Comparison of ENCODE assay signal across 17 cellular contexts in the genomic region with DNA sequence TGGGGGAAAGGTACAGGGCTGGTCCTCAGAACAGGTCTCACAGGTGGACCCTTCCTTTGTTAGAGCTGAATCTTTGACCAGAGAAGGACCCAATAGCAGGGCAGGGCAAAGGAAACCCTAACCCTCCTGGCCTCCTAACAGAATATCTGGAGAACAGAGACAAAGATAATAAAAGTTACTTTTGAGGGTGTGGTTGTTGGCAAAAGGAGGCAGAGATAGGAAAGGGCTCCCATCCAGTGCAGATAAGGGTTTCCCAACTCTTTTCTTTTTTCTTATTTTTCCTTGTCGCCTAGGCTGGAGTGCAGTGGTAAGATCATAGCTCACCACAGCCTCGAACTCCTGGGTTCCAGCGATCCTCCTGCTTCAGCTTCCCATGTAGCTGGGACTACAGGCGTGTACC. TPM values are rescaled to one million over a fixed set of nuclear protein-coding genes. Genes with fewer than 3 reads are reported as not detected.
DNase-seq lines count a peak whose midpoint lies in the region; ATAC-seq and TF ChIP-seq lines count a peak whose summit lies in the region.
"Had no signal": no experiment of that assay in that cellular context is flagged by ENCODE, and none has a peak within 500 bp of the region (broad histone marks: within the 10 kb centered on the region; RNA-seq: fewer than 3 reads in every experiment).

No MANE protein-coding gene starts in this region.

- H3K4me1 ChIP-seq in adrenal gland (replicated peaks in 1 of 2) (peaks cover 0 to 43% of the 10 kb centered on the region in 2 donors), suprapubic skin (peaks cover 40% of the 10 kb centered on the region)
- H3K4me1 ChIP-seq: foreskin keratinocyte had no signal

- peak overlapping the region in 4 of 5 donors; percentile 27 to 95 (median 52) for H3K27ac ChIP-seq in adrenal gland
- H3K27ac ChIP-seq in dorsolateral prefrontal cortex, result peak overlapping the region in 52 of 59 donors; percentile 8 to 90 (median 80)
- H3K27ac ChIP-seq in suprapubic skin, result peak overlapping the region; percentile 84
- H3K27ac ChIP-seq: foreskin keratinocyte, KMS-11, SK-N-MC had no signal

- H3K4me1 Mint-ChIP-seq in nephron progenitor cell (peaks cover 83% of the 10 kb centered on the region), natural killer cell (peaks cover 5 to 17% of the 10 kb centered on the region in 2 donors)
- H3K4me1 Mint-ChIP-seq in natural killer cell treated with Interleukin-12 subunit alpha and Interleukin-12 subunit beta and Interleukin-15 and Interleukin-18, amount 100 ng/mL, for 72 hours (ENCODE audit: low read depth in 2 of 2), result peaks cover 15 to 24% of the 10 kb centered on the region in 2 donors

- H3K9me3 ChIP-seq in adrenal gland (replicated peaks in 1 of 3) (no peaks in the 10 kb centered on the region), suprapubic skin (no peaks in the 10 kb centered on the region)

- TF ChIP-seq EP300 in suprapubic skin (IDR thresholded peaks at IDR 0.05), result no peak

- H3K27me3 Mint-ChIP-seq in nephron progenitor cell (ENCODE audit: low read depth, poor library complexity) (peaks cover 8% of the 10 kb centered on the region), natural killer cell (ENCODE audit: low read depth in 2 of 2) (no peaks in the 10 kb centered on the region)
- H3K27me3 Mint-ChIP-seq in natural killer cell treated with Interleukin-12 subunit alpha and Interleukin-12 subunit beta and Interleukin-15 and Interleukin-18, amount 100 ng/mL, for 72 hours, result no peaks in the 10 kb centered on the region
- H3K27me3 Mint-ChIP-seq: activated CD4-positive, alpha-beta memory T cell treated with anti-CD3 and anti-CD28 coated beads, Interleukin-2, amount 10 ng/mL, durations not matched to agents 7 days and 5 days had no signal

- H3K36me3 ChIP-seq in adrenal gland (replicated peaks in 1 of 2) (peaks cover 0 to 62% of the 10 kb centered on the region in 2 donors), suprapubic skin (peaks cover 85% of the 10 kb centered on the region)

- H3K4me3 ChIP-seq in adrenal gland (no peak overlapping the region), dorsolateral prefrontal cortex (no peak overlapping the region), suprapubic skin (no peak overlapping the region)
- H3K4me3 ChIP-seq: SK-N-MC had no signal

- no peaks in the 10 kb centered on the region for H3K9me3 Mint-ChIP-seq in nephron progenitor cell
- H3K9me3 Mint-ChIP-seq in natural killer cell, result no peaks in the 10 kb centered on the region
- no peaks in the 10 kb centered on the region for H3K9me3 Mint-ChIP-seq in natural killer cell treated with Interleukin-12 subunit alpha and Interleukin-12 subunit beta and Interleukin-15 and Interleukin-18, amount 100 ng/mL, for 72 hours
- H3K9me3 Mint-ChIP-seq: activated CD4-positive, alpha-beta memory T cell treated with anti-CD3 and anti-CD28 coated beads, Interleukin-2, amount 10 ng/mL, durations not matched to agents 7 days and 5 days; activated T-helper 1 cell treated with anti-CD3 and anti-CD28 coated beads, Interleukin-12 subunit alpha, Interleukin-12 subunit beta, Interleukin-2, Interleukin-4 antibody, amounts not matched to agents 30 ng/mL and 10 ng/mL and 1 ng/mL, durations not matched to agents 14 hours and 24 hours and 36 hours had no signal

- TF ChIP-seq POLR2A in adrenal gland (IDR thresholded peaks at IDR 0.05) (no peak), suprapubic skin (IDR thresholded peaks at IDR 0.05) (no peak)

- TF ChIP-seq CTCF in adrenal gland (IDR thresholded peaks at IDR 0.05) (no peak), dorsolateral prefrontal cortex (IDR thresholded peaks at IDR 0.05 in 54 of 56, conservative IDR thresholded peaks at IDR 0.05 in 2 of 56; ENCODE audit: low read depth in 1 of 56, partially characterized antibody in 56 of 56) (no peak), nephron progenitor cell (IDR thresholded peaks at IDR 0.05) (no peak), suprapubic skin (IDR thresholded peaks at IDR 0.05) (no peak), natural killer cell (IDR thresholded peaks at IDR 0.05) (no peak)

- DNase-seq in adrenal gland (no peak), dorsolateral prefrontal cortex (peak in 1 of 10 donors; percentile 10), nephron progenitor cell (no peak), suprapubic skin (ENCODE audit: low spot score in 2 of 2) (peak in 1 of 2 donors; percentile 2), NCI-H1105 (lab: John Stamatoyannopoulos, UW) (no peak), natural killer cell (no peak)
- no peak for DNase-seq in activated CD4-positive, alpha-beta T cell treated with anti-CD3 and anti-CD28 coated beads for 1 hour
- no peak for DNase-seq in natural killer cell treated with Interleukin-12 subunit alpha and Interleukin-12 subunit beta and Interleukin-15 and Interleukin-18, amount 100 ng/mL, for 72 hours (ENCODE audit: low spot score)
- DNase-seq: activated CD4-positive, alpha-beta memory T cell treated with anti-CD3 and anti-CD28 coated beads, Interleukin-2, amount 10 ng/mL, durations not matched to agents 7 days and 5 days; DMS153; effector memory CD4-positive, alpha-beta T cell; foreskin keratinocyte; NCI-H1417 treated with DMSO at 0.1 percent for 48 hours; stimulated activated CD8-positive, alpha-beta memory T cell treated with anti-CD3 and anti-CD28 coated beads, Interleukin-4, amount 100 ng/mL, for 48 hours had no signal

- H3K27ac Mint-ChIP-seq in nephron progenitor cell (peak overlapping the region; percentile 48), natural killer cell (peak overlapping the region in 1 of 2 donors; percentile 8)
- H3K27ac Mint-ChIP-seq in natural killer cell treated with Interleukin-12 subunit alpha and Interleukin-12 subunit beta and Interleukin-15 and Interleukin-18, amount 100 ng/mL, for 72 hours, result no peak overlapping the region
- H3K27ac Mint-ChIP-seq: activated T-helper 1 cell treated with anti-CD3 and anti-CD28 coated beads, Interleukin-12 subunit alpha, Interleukin-12 subunit beta, Interleukin-2, Interleukin-4 antibody, amounts not matched to agents 30 ng/mL and 10 ng/mL and 1 ng/mL, durations not matched to agents 14 hours and 24 hours and 36 hours had no signal

- no peaks in the 10 kb centered on the region for H3K27me3 ChIP-seq in adrenal gland
- H3K27me3 ChIP-seq in dorsolateral prefrontal cortex, result no peaks in the 10 kb centered on the region
- H3K27me3 ChIP-seq in suprapubic skin, result no peaks in the 10 kb centered on the region
- H3K27me3 ChIP-seq: foreskin keratinocyte had no signal

- ATAC-seq in natural killer cell, result no peak
- ATAC-seq in natural killer cell treated with Interleukin-12 subunit alpha and Interleukin-12 subunit beta and Interleukin-15 and Interleukin-18, amount 100 ng/mL, for 72 hours, result no peak
- ATAC-seq: foreskin keratinocyte had no signal

- 83 to 94% (median 91%) methylated on average over 4 of the region's 4 CpGs for WGBS in adrenal gland, 4 donors
- WGBS in suprapubic skin, result 90% methylated on average over 4 of the region's 4 CpGs

- H3K4me3 Mint-ChIP-seq in nephron progenitor cell, result no peak overlapping the region
- H3K4me3 Mint-ChIP-seq in natural killer cell, result no peak overlapping the region
- H3K4me3 Mint-ChIP-seq in natural killer cell treated with Interleukin-12 subunit alpha and Interleukin-12 subunit beta and Interleukin-15 and Interleukin-18, amount 100 ng/mL, for 72 hours, result no peak overlapping the region
- H3K4me3 Mint-ChIP-seq: activated CD4-positive, alpha-beta memory T cell treated with anti-CD3 and anti-CD28 coated beads, Interleukin-2, amount 10 ng/mL, durations not matched to agents 7 days and 5 days; activated T-helper 1 cell treated with anti-CD3 and anti-CD28 coated beads, Interleukin-12 subunit alpha, Interleukin-12 subunit beta, Interleukin-2, Interleukin-4 antibody, amounts not matched to agents 30 ng/mL and 10 ng/mL and 1 ng/mL, durations not matched to agents 14 hours and 24 hours and 36 hours had no signal

- H3K36me3 Mint-ChIP-seq in nephron progenitor cell (ENCODE audit: low read depth) (peaks cover 28% of the 10 kb centered on the region), natural killer cell (peaks cover 6% of the 10 kb centered on the region)
- H3K36me3 Mint-ChIP-seq in natural killer cell treated with Interleukin-12 subunit alpha and Interleukin-12 subunit beta and Interleukin-15 and Interleukin-18, amount 100 ng/mL, for 72 hours, result peaks cover 6% of the 10 kb centered on the region

- intact Hi-C loops in adrenal gland (cut with DNase I), result loop anchor here in 1 of 2 donors (10.0 kb wide), 1 partner anchor 435 kb away; the partner anchor contains the start of gene ZPR1
- intact Hi-C loops in dorsolateral prefrontal cortex (cut with DNase I), result loop anchor here in 1 of 2 donors (5.0 to 10.0 kb wide), 3 partner anchors 38 to 335 kb away; partner anchors contain the start of gene PAFAH1B2
- intact Hi-C loops in natural killer cell (cut with micrococcal nuclease), result loop anchor here (10.0 kb wide), 1 partner anchor 335 kb away; no protein-coding TSS in a partner anchor

RNA-seq across cellular contexts. Expression of gene PCSK7, which starts 11.9 kb away (rescaled TPM):
- total RNA-seq in adrenal gland (10 to 100 TPM; 22.6 to 54.4 (median 42.2) TPM), dorsolateral prefrontal cortex (100 to 1,000 TPM in 1 of 120 experiments, 10 to 100 TPM in 119; 41.1 to 101 (median 67.5) TPM), suprapubic skin (100 to 1,000 TPM in 1 of 4 donors, 10 to 100 TPM in 3; 56.7 to 113 (median 73.3) TPM), natural killer cell (100 to 1,000 TPM; 397 to 471 (median 441) TPM)
- 10 to 100 TPM; 23.4 to 53.0 (median 45.4) TPM for polyA plus RNA-seq in adrenal gland
- 100 to 1,000 TPM; 140 to 206 TPM for total RNA-seq in natural killer cell treated with Interleukin-12 subunit alpha and Interleukin-12 subunit beta and Interleukin-15 and Interleukin-18, amount 100 ng/mL, for 72 hours

RNA-seq across cellular contexts. Expression of gene RNF214, which starts 12.5 kb away (rescaled TPM):
- total RNA-seq in adrenal gland (10 to 100 TPM; 11.3 to 33.8 (median 22.9) TPM), dorsolateral prefrontal cortex (10 to 100 TPM; 29.4 to 57.9 (median 42.5) TPM), suprapubic skin (10 to 100 TPM in 3 of 4 donors, 1 to 10 TPM in 1; 6.7 to 22.9 (median 12.2) TPM), natural killer cell (10 to 100 TPM; 13.7 to 20.7 (median 17.3) TPM)
- polyA plus RNA-seq in adrenal gland, result 10 to 100 TPM; 12.7 to 21.6 (median 19.7) TPM
- total RNA-seq in natural killer cell treated with Interleukin-12 subunit alpha and Interleukin-12 subunit beta and Interleukin-15 and Interleukin-18, amount 100 ng/mL, for 72 hours, result 10 to 100 TPM; 18.9 to 21.6 TPM

RNA-seq across cellular contexts. Expression of gene TAGLN, which starts 20.8 kb away (rescaled TPM):
- total RNA-seq in adrenal gland, result 1,000 to 10,000 TPM in 1 of 8 donors, 100 to 1,000 TPM in 7; 117 to 1,290 (median 739) TPM
- 1,000 to 10,000 TPM in 1 of 3 donors, 100 to 1,000 TPM in 2; 489 to 1,184 (median 817) TPM for polyA plus RNA-seq in adrenal gland
- 1,000 to 10,000 TPM in 1 of 120 experiments, 100 to 1,000 TPM in 34, 10 to 100 TPM in 85; 19.4 to 1,046 (median 66.3) TPM for total RNA-seq in dorsolateral prefrontal cortex
- total RNA-seq in suprapubic skin, result 100 to 1,000 TPM; 190 to 216 (median 199) TPM
- total RNA-seq in natural killer cell, result 10 to 100 TPM in 1 of 3 donors, 1 to 10 TPM in 2; 8.2 to 18.0 (median 8.3) TPM
- total RNA-seq in natural killer cell treated with Interleukin-12 subunit alpha and Interleukin-12 subunit beta and Interleukin-15 and Interleukin-18, amount 100 ng/mL, for 72 hours, result 1 to 10 TPM; 4.8 to 7.4 TPM

RNA-seq across cellular contexts. Expression of gene SIDT2, which starts 41.5 kb away (rescaled TPM):
- 10 to 100 TPM; 23.4 to 87.1 (median 44.5) TPM for total RNA-seq in adrenal gland
- polyA plus RNA-seq in adrenal gland, result 10 to 100 TPM; 27.7 to 75.1 (median 48.8) TPM
- 100 to 1,000 TPM in 5 of 120 experiments, 10 to 100 TPM in 115; 44.3 to 113 (median 69.8) TPM for total RNA-seq in dorsolateral prefrontal cortex
- 100 to 1,000 TPM in 1 of 4 donors, 10 to 100 TPM in 3; 42.6 to 130 (median 74.7) TPM for total RNA-seq in suprapubic skin
- total RNA-seq in natural killer cell, result 100 to 1,000 TPM in 1 of 3 donors, 10 to 100 TPM in 2; 80.0 to 111 (median 82.0) TPM
- 10 to 100 TPM; 23.1 to 30.3 TPM for total RNA-seq in natural killer cell treated with Interleukin-12 subunit alpha and Interleukin-12 subunit beta and Interleukin-15 and Interleukin-18, amount 100 ng/mL, for 72 hours
